ENCODE assay signal across 1 cellular context in genomic region chr3:48989796-48990635, GRCh38.
TF ChIP-seq lines count a peak whose summit lies in the region.

TSS of gene P4HTM (plus strand) at chr3:48990241. CDS start at chr3:48990257, 16 bp downstream.

TF ChIP-seq in GM12878, 131 proteins besides CTCF, POLR2A, EP300 and RAD21 (continued from another document):
- TF ChIP-seq TAF1 (IDR thresholded peaks at IDR 0.05; ENCODE audit: borderline replicate concordance, low read depth, low read length) (peak; percentile 39; the same call in 1 of the 2 replicates), SMARCA5 (IDR thresholded peaks at IDR 0.05) (peak; percentile 64; the same call in 1 of the 2 replicates)
